ENCODE assay signal across 9 cellular contexts in genomic region chr11:316891-317291, GRCh38. TPM values are rescaled to one million over a fixed set of nuclear protein-coding genes. Genes with fewer than 3 reads are reported as not detected.
DNase-seq lines count a peak whose midpoint lies in the region; ATAC-seq and TF ChIP-seq lines count a peak whose summit lies in the region.
"Had no signal": no experiment of that assay in that cellular context is flagged by ENCODE, and none has a peak within 500 bp of the region (broad histone marks: within the 10 kb centered on the region; RNA-seq: fewer than 3 reads in every experiment).

No MANE protein-coding gene starts in this region.

- H3K27me3 ChIP-seq in right atrium auricular region, result no peaks in the 10 kb centered on the region

- no peaks in the 10 kb centered on the region for H3K9me3 Mint-ChIP-seq in activated CD4-positive, alpha-beta memory T cell treated with anti-CD3 and anti-CD28 coated beads, Interleukin-2, amount 10 ng/mL, durations not matched to agents 7 days and 5 days

- CTCF ChIA-PET in activated CD4-positive, alpha-beta memory T cell treated with anti-CD3 and anti-CD28 coated beads, Interleukin-2, amount 10 ng/mL, durations not matched to agents 7 days and 5 days (lab: Charles Lee), result interaction anchor here (0.7 to 3.2 kb wide), 17 partner anchors 8 to 202 kb away, joined by 3 to 30 read pairs (median 5); partner anchors contain the start of genes BET1L, IFITM2, PTDSS2 and SIGIRR

- H3K4me3 Mint-ChIP-seq in activated CD4-positive, alpha-beta memory T cell treated with anti-CD3 and anti-CD28 coated beads, Interleukin-2, amount 10 ng/mL, durations not matched to agents 7 days and 5 days, result peak overlapping the region; percentile 88

- peaks cover 4% of the 10 kb centered on the region for H3K27me3 Mint-ChIP-seq in activated CD4-positive, alpha-beta memory T cell treated with anti-CD3 and anti-CD28 coated beads, Interleukin-2, amount 10 ng/mL, durations not matched to agents 7 days and 5 days

- H3K36me3 Mint-ChIP-seq in activated CD4-positive, alpha-beta memory T cell treated with anti-CD3 and anti-CD28 coated beads, Interleukin-2, amount 10 ng/mL, durations not matched to agents 7 days and 5 days (ENCODE audit: low read depth), result peaks cover 57% of the 10 kb centered on the region

- H3K27ac ChIP-seq in right atrium auricular region, result peak overlapping the region; percentile 84 to 88
- peak overlapping the region in 19 of 21 experiments; percentile 36 to 98 (median 89) for H3K27ac ChIP-seq in skin epidermis

- H3K9me3 ChIP-seq in right atrium auricular region, result no peaks in the 10 kb centered on the region

- peak overlapping the region; percentile 92 for H3K27ac Mint-ChIP-seq in activated CD4-positive, alpha-beta memory T cell treated with anti-CD3 and anti-CD28 coated beads, Interleukin-2, amount 10 ng/mL, durations not matched to agents 7 days and 5 days

- peaks cover 44% of the 10 kb centered on the region for H3K4me1 Mint-ChIP-seq in activated CD4-positive, alpha-beta memory T cell treated with anti-CD3 and anti-CD28 coated beads, Interleukin-2, amount 10 ng/mL, durations not matched to agents 7 days and 5 days

- H3K4me1 ChIP-seq in right atrium auricular region, result peaks cover 0 to 44% of the 10 kb centered on the region in 2 donors

- POLR2A ChIA-PET in activated CD4-positive, alpha-beta memory T cell treated with anti-CD3 and anti-CD28 coated beads, Interleukin-2, amount 10 ng/mL, durations not matched to agents 7 days and 5 days (lab: Charles Lee), result interaction anchor here (0.6 to 7.2 kb wide), 27 partner anchors 8 to 219 kb away, joined by 3 to 85 read pairs (median 6); partner anchors contain the start of genes BET1L, HRAS, IFITM2 and IFITM5

- peaks cover 3% of the 10 kb centered on the region for H3K36me3 ChIP-seq in right atrium auricular region

- ATAC-seq in GM18517 (IDR thresholded peaks at IDR 0.05; ENCODE audit: unreplicated experiment) (no peak), HG03139 (IDR thresholded peaks at IDR 0.05; ENCODE audit: unreplicated experiment) (no peak), GM19395 (IDR thresholded peaks at IDR 0.05; ENCODE audit: unreplicated experiment) (no peak)

- TF ChIP-seq CTCF in GM12865 (IDR thresholded peaks at IDR 0.05; ENCODE audit: insufficient read depth, low read depth, low read length, missing control alignments) (no peak), right atrium auricular region (IDR thresholded peaks at IDR 0.05) (no peak)

- DNase-seq in GM12865 (ENCODE audit: low read depth) (no peak), right atrium auricular region (ENCODE audit: low spot score) (no peak), GDM1 (lab: John Stamatoyannopoulos, UW) (no peak)
- no peak for DNase-seq in activated CD4-positive, alpha-beta memory T cell treated with anti-CD3 and anti-CD28 coated beads, Interleukin-2, amount 10 ng/mL, durations not matched to agents 7 days and 5 days
- DNase-seq: IMR-90 had no signal

- H3K4me3 ChIP-seq in GM12865 (ENCODE audit: low read depth, low read length), result peak overlapping the region; percentile 74
- H3K4me3 ChIP-seq in right atrium auricular region, result peak overlapping the region; percentile 54 to 58
- H3K4me3 ChIP-seq in skin epidermis, result peak overlapping the region; percentile 36 to 60 (median 53)

RNA-seq across cellular contexts. Expression of gene IFITM1, which starts 3.1 kb away (rescaled TPM):
- 1,000 to 10,000 TPM; 1,010 to 1,055 TPM for total RNA-seq in activated CD4-positive, alpha-beta memory T cell treated with anti-CD3 and anti-CD28 coated beads, Interleukin-2, amount 10 ng/mL, durations not matched to agents 7 days and 5 days
- total RNA-seq in right atrium auricular region, result 100 to 1,000 TPM in 1 of 2 donors, 10 to 100 TPM in 1; 82.3 to 241 TPM

RNA-seq across cellular contexts. Expression of gene IFITM3, which starts 3.8 kb away (rescaled TPM):
- 10 to 100 TPM; 52.3 to 58.8 TPM for total RNA-seq in activated CD4-positive, alpha-beta memory T cell treated with anti-CD3 and anti-CD28 coated beads, Interleukin-2, amount 10 ng/mL, durations not matched to agents 7 days and 5 days
- total RNA-seq in right atrium auricular region, result 100 to 1,000 TPM; 156 to 372 TPM

RNA-seq across cellular contexts. Expression of gene IFITM2, which starts 9.3 kb away (rescaled TPM):
- 1,000 to 10,000 TPM; 1,637 to 1,643 TPM for total RNA-seq in activated CD4-positive, alpha-beta memory T cell treated with anti-CD3 and anti-CD28 coated beads, Interleukin-2, amount 10 ng/mL, durations not matched to agents 7 days and 5 days
- 100 to 1,000 TPM; 120 to 296 TPM for total RNA-seq in right atrium auricular region

RNA-seq across cellular contexts. Expression of gene IFITM5, which starts 17.6 kb away (rescaled TPM):
- total RNA-seq in activated CD4-positive, alpha-beta memory T cell treated with anti-CD3 and anti-CD28 coated beads, Interleukin-2, amount 10 ng/mL, durations not matched to agents 7 days and 5 days, result not detected
- not detected for total RNA-seq in right atrium auricular region
- total RNA-seq: IMR-90 had no signal

RNA-seq across cellular contexts. Expression of gene PGGHG, which starts 28.0 kb away (rescaled TPM):
- 100 to 1,000 TPM; 113 to 117 TPM for total RNA-seq in activated CD4-positive, alpha-beta memory T cell treated with anti-CD3 and anti-CD28 coated beads, Interleukin-2, amount 10 ng/mL, durations not matched to agents 7 days and 5 days
- 1 to 10 TPM; 4.9 to 9.4 TPM for total RNA-seq in right atrium auricular region

Comparison
In these comparisons a context has a peak if more than half of its experiments do, and no peak if none do; other contexts are left out.
1. RNA of gene IFITM1, which starts 3.1 kb away (total RNA-seq): 1,010 to 1,055 TPM in activated CD4-positive, alpha-beta memory T cell treated with anti-CD3 and anti-CD28 coated beads, Interleukin-2, amount 10 ng/mL, durations not matched to agents 7 days and 5 days; 82.3 to 241 TPM in right atrium auricular region; every median in the first group is over 4 times any median in the second.
2. RNA of gene IFITM2, which starts 9.3 kb away (total RNA-seq): 1,637 to 1,643 TPM in activated CD4-positive, alpha-beta memory T cell treated with anti-CD3 and anti-CD28 coated beads, Interleukin-2, amount 10 ng/mL, durations not matched to agents 7 days and 5 days; 120 to 296 TPM in right atrium auricular region; every median in the first group is over 4 times any median in the second.
3. Peak in every context shown above with its lines, with median percentiles within 50 percentile points of each other: H3K4me3 ChIP-seq.